Comparison of ENCODE assay signal across 33 cellular contexts in genomic region chr3:161320837-161321236, GRCh38. TPM values are rescaled to one million over a fixed set of nuclear protein-coding genes. Genes with fewer than 3 reads are reported as not detected.
"Had no signal": no experiment of that assay in that cellular context is flagged by ENCODE, and none has a peak within 500 bp of the region (broad histone marks: within the 10 kb centered on the region; RNA-seq: fewer than 3 reads in every experiment).

No MANE protein-coding gene starts in this region.

- DNase-seq: colonic mucosa; cortex of kidney; dermis blood vessel endothelial cell; dorsolateral prefrontal cortex; effector CD4-positive, alpha-beta T cell; effector CD8-positive, alpha-beta T cell; effector memory CD4-positive, alpha-beta T cell; effector memory CD8-positive, alpha-beta T cell; endodermal cell; erythroblast; esophagus squamous epithelium; foreskin fibroblast; foreskin keratinocyte; foreskin melanocyte; gastrocnemius medialis; glutamatergic neuron; head of caudate nucleus; heart left ventricle; heart right ventricle had no signal

- FAIRE-seq: colon, endometrium, endothelial cell of umbilical vein, frontal cortex had no signal

- H3K36me3 ChIP-seq: colonic mucosa, esophagus muscularis mucosa, esophagus squamous epithelium, gastrocnemius medialis, gastroesophageal sphincter, heart left ventricle, heart right ventricle had no signal

- H3K9me3 ChIP-seq: colonic mucosa, esophagus squamous epithelium, gastrocnemius medialis had no signal

- H3K4me3 ChIP-seq: colonic mucosa, coronary artery, dorsolateral prefrontal cortex, esophagus muscularis mucosa, esophagus squamous epithelium, gastrocnemius medialis, gastroesophageal sphincter, heart left ventricle, heart right ventricle had no signal

- H3K27ac ChIP-seq: colonic mucosa, coronary artery, dorsolateral prefrontal cortex, epithelial cell of prostate, esophagus muscularis mucosa, esophagus squamous epithelium, foreskin keratinocyte, gastrocnemius medialis, gastroesophageal sphincter, heart left ventricle, heart right ventricle had no signal

- ATAC-seq: effector memory CD8-positive, alpha-beta T cell; esophagus mucosa; foreskin keratinocyte; gastrocnemius medialis; gastroesophageal sphincter; heart left ventricle; heart right ventricle had no signal

- H3K4me1 ChIP-seq: colonic mucosa, esophagus muscularis mucosa, gastrocnemius medialis, gastroesophageal sphincter had no signal

- H3K27me3 ChIP-seq: colonic mucosa, esophagus muscularis mucosa, esophagus squamous epithelium, foreskin keratinocyte, gastrocnemius medialis, gastroesophageal sphincter, heart left ventricle, heart right ventricle had no signal

RNA-seq across cellular contexts. Expression of gene SPTSSB, which starts 50.5 kb away (rescaled TPM):
- total RNA-seq: dermis blood vessel endothelial cell, dermis microvascular lymphatic vessel endothelial cell, endothelial cell of umbilical vein, epithelial cell of proximal tubule, fibroblast of villous mesenchyme, foreskin keratinocyte, gastrocnemius medialis, glomerular endothelial cell had no signal
- polyA plus RNA-seq: endothelial cell of umbilical vein, fibroblast of lung had no signal
